ENCODE assay signal across 15 cellular contexts in the genomic region with DNA sequence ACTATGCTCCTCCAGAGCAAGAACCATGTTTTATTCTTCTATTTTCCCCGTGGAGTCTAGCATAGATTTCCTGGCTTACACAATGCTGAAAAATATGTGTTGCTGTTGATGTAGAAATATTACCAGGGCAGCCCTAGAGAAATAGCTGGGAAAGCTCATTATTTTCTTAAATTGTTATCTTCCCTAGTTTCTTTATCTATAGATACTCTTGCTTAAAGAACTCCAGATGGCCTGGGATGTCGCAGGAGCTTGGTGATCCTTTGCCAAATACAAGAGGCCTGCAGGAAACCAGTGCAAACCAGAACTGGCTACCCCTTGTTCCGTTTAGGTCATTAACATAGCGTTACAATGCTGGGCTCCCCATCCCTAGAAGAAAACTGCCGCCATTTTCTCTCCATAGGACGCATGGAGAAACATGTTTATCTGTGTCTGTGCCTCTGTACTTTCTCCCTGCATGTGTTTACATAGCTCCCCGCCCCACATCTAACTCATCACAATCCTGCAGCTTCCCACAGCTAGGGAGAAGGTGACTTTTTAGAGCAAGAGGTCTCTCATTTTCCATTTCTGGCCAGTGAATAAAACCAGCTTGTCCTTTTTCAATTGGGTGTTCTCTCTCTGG. TPM values are rescaled to one million over a fixed set of nuclear protein-coding genes. Genes with fewer than 3 reads are reported as not detected.
"Had no signal": no experiment of that assay in that cellular context is flagged by ENCODE, and none has a peak within 500 bp of the region (broad histone marks: within the 10 kb centered on the region; RNA-seq: fewer than 3 reads in every experiment).

No MANE protein-coding gene starts in this region.

- H3K4me3 Mint-ChIP-seq: activated CD4-positive, alpha-beta memory T cell treated with anti-CD3 and anti-CD28 coated beads, Interleukin-2, amount 10 ng/mL, durations not matched to agents 7 days and 5 days; activated CD4-positive, alpha-beta T cell treated with anti-CD3 and anti-CD28 coated beads for 36 hours; activated T-cell treated with anti-CD3 and anti-CD28 coated beads, Interleukin-2, amount 50 U/mL, for 24 hours; naive thymus-derived CD8-positive, alpha-beta T cell had no signal

- H3K27ac ChIP-seq: lower lobe of right lung, thoracic aorta had no signal

- H3K9me3 Mint-ChIP-seq: activated CD4-positive, alpha-beta memory T cell treated with anti-CD3 and anti-CD28 coated beads, Interleukin-2, amount 10 ng/mL, durations not matched to agents 7 days and 5 days; activated T-cell treated with anti-CD3 and anti-CD28 coated beads, Interleukin-2, amount 50 U/mL, for 24 hours; naive thymus-derived CD8-positive, alpha-beta T cell had no signal

- H3K9me3 ChIP-seq: lower lobe of right lung, thoracic aorta had no signal

- H3K4me1 ChIP-seq: lower lobe of right lung had no signal

- H3K36me3 Mint-ChIP-seq: naive thymus-derived CD8-positive, alpha-beta T cell had no signal

- H3K36me3 ChIP-seq: lower lobe of right lung, thoracic aorta had no signal

- DNase-seq: activated CD4-positive, alpha-beta memory T cell treated with anti-CD3 and anti-CD28 coated beads, Interleukin-2, amount 10 ng/mL, durations not matched to agents 7 days and 5 days; activated CD4-positive, alpha-beta T cell treated with anti-CD3 and anti-CD28 coated beads for 36 hours; activated effector memory CD4-positive, alpha-beta T cell treated with Interleukin-2 at 50 U/mL for 16 hours; activated naive CD4-positive, alpha-beta T cell treated with anti-CD3 and anti-CD28 coated beads, Interleukin-2, amount 50 U/mL, for 16 hours; activated T-cell treated with anti-CD3 and anti-CD28 coated beads, Interleukin-2, amount 50 U/mL, for 24 hours; erythroblast; hypothalamus; lower lobe of right lung; naive thymus-derived CD8-positive, alpha-beta T cell; nucleus accumbens; stimulated activated CD4-positive, alpha-beta T cell treated with anti-CD3 and anti-CD28 coated beads, Interleukin-1b, Interleukin-23, amount 100 ng/mL, for 48 hours; T-helper 2 cell had no signal

- ATAC-seq: activated CD4-positive, alpha-beta T cell treated with anti-CD3 and anti-CD28 coated beads for 36 hours; lower lobe of right lung; naive thymus-derived CD8-positive, alpha-beta T cell; sciatic nerve had no signal

- H3K4me1 Mint-ChIP-seq: activated CD4-positive, alpha-beta memory T cell treated with anti-CD3 and anti-CD28 coated beads, Interleukin-2, amount 10 ng/mL, durations not matched to agents 7 days and 5 days; activated CD4-positive, alpha-beta T cell treated with anti-CD3 and anti-CD28 coated beads for 36 hours; naive thymus-derived CD8-positive, alpha-beta T cell had no signal

- H3K4me3 ChIP-seq: lower lobe of right lung, thoracic aorta had no signal

- H3K27ac Mint-ChIP-seq: activated CD4-positive, alpha-beta memory T cell treated with anti-CD3 and anti-CD28 coated beads, Interleukin-2, amount 10 ng/mL, durations not matched to agents 7 days and 5 days; activated CD4-positive, alpha-beta T cell treated with anti-CD3 and anti-CD28 coated beads for 36 hours; activated T-cell treated with anti-CD3 and anti-CD28 coated beads, Interleukin-2, amount 50 U/mL, for 24 hours; naive thymus-derived CD8-positive, alpha-beta T cell; progenitor cell of endocrine pancreas had no signal

RNA-seq across cellular contexts. Expression of a gene that starts 6.4 kb away (rescaled TPM):
- total RNA-seq: activated CD4-positive, alpha-beta memory T cell treated with anti-CD3 and anti-CD28 coated beads, Interleukin-2, amount 10 ng/mL, durations not matched to agents 7 days and 5 days; naive thymus-derived CD8-positive, alpha-beta T cell had no signal
- polyA plus RNA-seq: naive thymus-derived CD8-positive, alpha-beta T cell had no signal
